Comparison of ENCODE assay signal across 9 cellular contexts in the genomic region with DNA sequence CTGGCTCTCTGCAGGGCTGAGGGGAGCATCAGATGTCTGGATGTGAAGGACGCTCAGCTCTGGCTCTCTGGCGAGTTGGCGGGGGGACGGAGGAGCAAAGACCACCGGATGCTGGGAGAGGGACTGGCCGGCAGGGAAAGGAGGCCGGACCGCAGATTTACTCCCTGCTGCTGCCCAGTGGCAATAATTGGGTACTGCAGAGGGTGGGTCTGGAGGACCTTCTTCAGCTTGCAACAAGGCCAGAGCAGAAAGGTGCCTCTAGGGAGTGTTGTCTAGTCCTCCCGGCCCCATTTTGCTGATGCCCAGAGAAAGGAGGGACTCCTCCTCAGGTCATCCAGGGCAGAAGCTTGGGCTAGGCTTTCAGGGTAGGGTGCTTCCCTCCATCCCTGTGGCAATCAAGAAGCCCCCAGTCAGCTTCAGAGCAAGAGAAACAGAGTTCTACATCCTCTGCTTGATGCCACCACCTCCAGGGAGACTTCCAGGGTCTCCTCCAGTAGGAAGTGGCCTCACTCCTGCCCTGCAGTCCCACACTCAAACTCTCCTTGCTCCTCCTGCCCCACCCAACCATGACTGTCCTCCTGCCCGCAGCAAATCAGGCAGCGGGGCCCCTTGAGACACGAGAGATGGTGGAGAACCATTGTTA. TPM values are rescaled to one million over a fixed set of nuclear protein-coding genes. Genes with fewer than 3 reads are reported as not detected.
A peak's percentile ranks its signal among the peaks of the same experiment; 100 is the strongest.
DNase-seq lines count a peak whose midpoint lies in the region; ATAC-seq and TF ChIP-seq lines count a peak whose summit lies in the region.
"Had no signal": no experiment of that assay in that cellular context is flagged by ENCODE, and none has a peak within 500 bp of the region (broad histone marks: within the 10 kb centered on the region; RNA-seq: fewer than 3 reads in every experiment).

No MANE protein-coding gene starts in this region.

- H3K27ac ChIP-seq in CD8-positive, alpha-beta memory T cell (ENCODE audit: low read depth, low read length) = no peak overlapping the region
- H3K27ac ChIP-seq in HCT116 (ENCODE audit: low read depth, low read length) = no peak overlapping the region
- H3K27ac ChIP-seq in PC-9 = no peak overlapping the region
- H3K27ac ChIP-seq in ovary = no peak overlapping the region

- peak overlapping the region in 1 of 8 donors; percentile 14 for H3K27ac Mint-ChIP-seq in CD8-positive, alpha-beta memory T cell
- H3K27ac Mint-ChIP-seq in activated T-helper 17 cell treated with anti-CD3 and anti-CD28 coated beads, Interleukin-2, amount 50 U/mL, for 72 hours = no peak overlapping the region

- no peaks in the 10 kb centered on the region for H3K27me3 ChIP-seq in CD8-positive, alpha-beta memory T cell (ENCODE audit: insufficient read depth, low read length, poor library complexity, severe bottlenecking)
- H3K27me3 ChIP-seq in HCT116 (ENCODE audit: insufficient read depth, low read length) = no peaks in the 10 kb centered on the region
- H3K27me3 ChIP-seq in PC-9 (ENCODE audit: insufficient read depth, low read depth) = no peaks in the 10 kb centered on the region
- H3K27me3 ChIP-seq in ovary = no peaks in the 10 kb centered on the region

- TF ChIP-seq CTCF in HCT116 (IDR thresholded peaks at IDR 0.05 in 2 of 3, conservative IDR thresholded peaks at IDR 0.05 in 1 of 3; ENCODE audit: borderline replicate concordance in 1 of 3, insufficient read depth in 1 of 3, low read depth in 2 of 3, low read length in 2 of 3) (peak; percentile 61 to 81 (median 67)), PC-9 (conservative IDR thresholded peaks at IDR 0.05) (peak; percentile 85), ovary (IDR thresholded peaks at IDR 0.05) (peak; percentile 70 to 87 (median 80))

- no peaks in the 10 kb centered on the region for H3K36me3 Mint-ChIP-seq in CD8-positive, alpha-beta memory T cell
- H3K36me3 Mint-ChIP-seq in activated T-helper 17 cell treated with anti-CD3 and anti-CD28 coated beads, Interleukin-2, amount 50 U/mL, for 72 hours (ENCODE audit: low read depth) = no peaks in the 10 kb centered on the region

- ATAC-seq in HCT116 (peak; percentile 79), HG02623 (IDR thresholded peaks at IDR 0.05; ENCODE audit: unreplicated experiment) (no peak)
- ATAC-seq in activated T-helper 17 cell treated with anti-CD3 and anti-CD28 coated beads, Interleukin-2, amount 50 U/mL, for 72 hours (replicated peaks) = peak; percentile 71

- BruUV-seq in HCT116 (replicated peaks; lab: Mats Ljungman, UMichigan) = no TSS peak
- no TSS peak for BruUV-seq in PC-9 (replicated peaks; lab: Mats Ljungman, UMichigan)

- peak; percentile 49 for TF ChIP-seq RAD21 in HCT116 (IDR thresholded peaks at IDR 0.05; ENCODE audit: low read depth)

- peak; percentile 9 to 55 (median 27) for DNase-seq in CD8-positive, alpha-beta memory T cell
- DNase-seq in HCT116 (ENCODE audit: low read depth, low spot score) (peak; percentile 39), PC-9 (peak in 1 of 2 experiments; percentile 71), germinal center (ENCODE audit: low spot score) (peak; percentile 57), ovary (peak; percentile 65 to 83 (median 82)), DMS79 treated with DMSO at 0.1 percent for 48 hours (lab: John Stamatoyannopoulos, UW) (no peak)

- H3K79me2 ChIP-seq in HCT116 (ENCODE audit: insufficient read depth, low read length) (no peaks in the 10 kb centered on the region), PC-9 (ENCODE audit: low read depth) (no peaks in the 10 kb centered on the region)

- intact Hi-C loops in HCT116 (cut with micrococcal nuclease) (loop anchor here (5.0 kb wide), 1 partner anchor 189 kb away; no protein-coding TSS in a partner anchor), PC-9 (cut with micrococcal nuclease; ENCODE audit: unreplicated experiment) (loop anchor here (1.0 to 2.0 kb wide), 2 partner anchors 47 to 70 kb away; no protein-coding TSS in a partner anchor), ovary (cut with DNase I) (loop anchor here in 3 of 4 donors (5.0 to 10.0 kb wide), 3 partner anchors 46 to 72 kb away; no protein-coding TSS in a partner anchor)

- POLR2A ChIA-PET in CD8-positive, alpha-beta memory T cell (lab: Charles Lee) = no interaction called here
- POLR2A ChIA-PET in HCT116 (lab: Charles Lee) (no interaction called here), PC-9 (lab: Charles Lee; ENCODE audit: unreplicated experiment) (no interaction called here)

- H3F3A ChIP-seq in PC-9 (ENCODE audit: insufficient read depth, low read depth) = no peaks in the 10 kb centered on the region

- H3K9me3 Mint-ChIP-seq in CD8-positive, alpha-beta memory T cell = no peaks in the 10 kb centered on the region
- no peaks in the 10 kb centered on the region for H3K9me3 Mint-ChIP-seq in activated T-helper 17 cell treated with anti-CD3 and anti-CD28 coated beads, Interleukin-2, amount 50 U/mL, for 72 hours

- no peaks in the 10 kb centered on the region for H4K20me1 ChIP-seq in HCT116 (ENCODE audit: insufficient read depth)
- H4K20me1 ChIP-seq in PC-9 (ENCODE audit: insufficient read depth) = no peaks in the 10 kb centered on the region

- no peaks in the 10 kb centered on the region for H3K9me2 ChIP-seq in HCT116 (ENCODE audit: insufficient read depth)
- H3K9me2 ChIP-seq in PC-9 (ENCODE audit: insufficient read depth) = no peaks in the 10 kb centered on the region

- RAD21 ChIA-PET in HCT116 (lab: Charles Lee; ENCODE audit: low non-redundant PET in 1 of 2, low total read pairs in 2 of 2, uncharacterized antibody in 2 of 2, unreplicated experiment in 2 of 2) = no interaction called here

- H3K4me1 Mint-ChIP-seq in CD8-positive, alpha-beta memory T cell = peaks cover 5 to 14% (median 13%) of the 10 kb centered on the region in 3 donors
- peaks cover 8% of the 10 kb centered on the region for H3K4me1 Mint-ChIP-seq in activated T-helper 17 cell treated with anti-CD3 and anti-CD28 coated beads, Interleukin-2, amount 50 U/mL, for 72 hours

- no peaks in the 10 kb centered on the region for H3K4me1 ChIP-seq in CD8-positive, alpha-beta memory T cell (ENCODE audit: insufficient read depth, low read length)
- H3K4me1 ChIP-seq in HCT116 (ENCODE audit: control insufficient read depth in 1 of 2, insufficient read depth in 2 of 2, low read length in 2 of 2) (peaks cover 2 to 10% of the 10 kb centered on the region in 2 experiments; a peak in 2 of 4 replicates), PC-9 (replicated peaks; ENCODE audit: insufficient read depth) (no peaks in the 10 kb centered on the region), ovary (ENCODE audit: insufficient read depth) (peaks cover 10% of the 10 kb centered on the region)

- 21 to 26% (median 23%) methylated on average over 12 of the region's 12 CpGs for WGBS in ovary, 3 donors

- CTCF ChIA-PET in CD8-positive, alpha-beta memory T cell (lab: Charles Lee) = no interaction called here
- CTCF ChIA-PET in HCT116 (lab: Charles Lee) (interaction anchor here (1.1 to 1.2 kb wide), 2 partner anchors 10 to 70 kb away, joined by 4 read pairs; no protein-coding TSS in a partner anchor), PC-9 (lab: Charles Lee) (no interaction called here)

- H3K36me3 ChIP-seq in CD8-positive, alpha-beta memory T cell (ENCODE audit: insufficient read depth, low read length) = no peaks in the 10 kb centered on the region
- H3K36me3 ChIP-seq in HCT116 (ENCODE audit: control insufficient read depth in 1 of 2, insufficient read depth in 2 of 2, low read length in 2 of 2) (no peaks in the 10 kb centered on the region), PC-9 (ENCODE audit: low read depth) (no peaks in the 10 kb centered on the region), ovary (no peaks in the 10 kb centered on the region)

- H3K9ac ChIP-seq in HCT116 (ENCODE audit: low read length) = no peak overlapping the region

- H2AFZ ChIP-seq in HCT116 (ENCODE audit: low read depth, low read length, poor library complexity, severe bottlenecking) (no peak overlapping the region), PC-9 (no peak overlapping the region)

- H3K4me3 Mint-ChIP-seq in CD8-positive, alpha-beta memory T cell = no peak overlapping the region
- no peak overlapping the region for H3K4me3 Mint-ChIP-seq in activated T-helper 17 cell treated with anti-CD3 and anti-CD28 coated beads, Interleukin-2, amount 50 U/mL, for 72 hours

- no peak for TF ChIP-seq POLR2A in HCT116 (IDR thresholded peaks at IDR 0.05; ENCODE audit: borderline replicate concordance, extremely low read depth, insufficient read depth, insufficient read length)
- TF ChIP-seq POLR2A in ovary (IDR thresholded peaks at IDR 0.05) = no peak

- H3K4me2 ChIP-seq in HCT116 (ENCODE audit: low read length) (peak overlapping the region; percentile 44), PC-9 (no peak overlapping the region)

- H3K9me3 ChIP-seq in CD8-positive, alpha-beta memory T cell (ENCODE audit: low read length) = no peaks in the 10 kb centered on the region
- H3K9me3 ChIP-seq in HCT116 (ENCODE audit: control insufficient read depth in 1 of 2, insufficient read depth in 1 of 2, low read depth in 1 of 2, low read length in 2 of 2) (no peaks in the 10 kb centered on the region), PC-9 (ENCODE audit: insufficient read depth, low read depth) (no peaks in the 10 kb centered on the region), ovary (no peaks in the 10 kb centered on the region)

- no peak overlapping the region for H3K4me3 ChIP-seq in CD8-positive, alpha-beta memory T cell (ENCODE audit: low read length)
- no peak overlapping the region for H3K4me3 ChIP-seq in HCT116 (replicated peaks in 1 of 2; ENCODE audit: low read depth in 1 of 2, low read length in 2 of 2)
- no peak overlapping the region for H3K4me3 ChIP-seq in PC-9
- no peak overlapping the region for H3K4me3 ChIP-seq in ovary

- TF ChIP-seq EP300 in ovary (IDR thresholded peaks at IDR 0.05) = no peak

- peaks cover 24% of the 10 kb centered on the region in 2 donors for H3K27me3 Mint-ChIP-seq in CD8-positive, alpha-beta memory T cell
- peaks cover 3% of the 10 kb centered on the region for H3K27me3 Mint-ChIP-seq in activated T-helper 17 cell treated with anti-CD3 and anti-CD28 coated beads, Interleukin-2, amount 50 U/mL, for 72 hours

TF ChIP-seq in HCT116, 20 proteins besides CTCF, POLR2A, EP300 and RAD21:
- TF ChIP-seq POLR2AphosphoS5 (IDR thresholded peaks at IDR 0.05; ENCODE audit: low read depth, low read length) (no peak), EGR1 (IDR thresholded peaks at IDR 0.05; ENCODE audit: low read depth) (no peak), SIN3A (IDR thresholded peaks at IDR 0.05; ENCODE audit: low read depth) (no peak), EZH2 (IDR thresholded peaks at IDR 0.05) (no peak)
TF ChIP-seq in HCT116: peak in this region for 0.

RNA-seq across cellular contexts. Expression of gene CSPG4, which starts 20.3 kb away (rescaled TPM):
- total RNA-seq in CD8-positive, alpha-beta memory T cell = not detected
- polyA plus RNA-seq in CD8-positive, alpha-beta memory T cell = not detected
- total RNA-seq in HCT116 (2021; ENCODE audit: unreplicated experiment) (18.1 TPM), PC-9 (2021) (2.4 and 2.6 TPM in 2 replicates), ovary (10 to 100 TPM in 2 of 7 donors, 1 to 10 TPM in 5; 4.2 to 30.0 (median 5.2) TPM)
- polyA plus RNA-seq in HCT116 (2012) = 17.8 and 20.2 TPM in 2 replicates
- total RNA-seq in activated T-helper 17 cell treated with anti-CD3 and anti-CD28 coated beads, Interleukin-2, amount 50 U/mL, for 72 hours = under 1 TPM in 1 of 2 donors, not detected in 1; 0.02 TPM
- 1 to 10 TPM; 3.3 to 7.8 TPM for polyA plus RNA-seq in ovary
- total RNA-seq: T-helper 2 cell treated with Interferon-gamma antibody and Interleukin-4, amounts not matched to agents 100 ng/mL and 5 ng/mL, for 36 hours had no signal
